Comparison of ENCODE assay signal across 16 cellular contexts in genomic region chr5:10525124-10525495, GRCh38. TPM values are rescaled to one million over a fixed set of nuclear protein-coding genes. Genes with fewer than 3 reads are reported as not detected.
DNase-seq lines count a peak whose midpoint lies in the region; ATAC-seq lines count a peak whose summit lies in the region.
"Had no signal": no experiment of that assay in that cellular context is flagged by ENCODE, and none has a peak within 500 bp of the region (broad histone marks: within the 10 kb centered on the region; RNA-seq: fewer than 3 reads in every experiment).

No MANE protein-coding gene starts in this region.

- POLR2A ChIA-PET in activated CD4-positive, alpha-beta T cell treated with anti-CD3 and anti-CD28 coated beads, Interleukin-2, amount 10 ng/mL, durations not matched to agents 7 days and 5 days (lab: Charles Lee) = no interaction called here

- peak overlapping the region; percentile 9 for H3K4me3 ChIP-seq in SJSA1
- H3K4me3 ChIP-seq: colonic mucosa, mucosa of descending colon, SJCRH30 had no signal

- H3K27me3 ChIP-seq in SJSA1 (replicated peaks) = no peaks in the 10 kb centered on the region
- H3K27me3 ChIP-seq: colonic mucosa, SJCRH30 had no signal

- no peak for DNase-seq in SJSA1 (ENCODE audit: low read depth in 1 of 2, low spot score in 2 of 2)
- peak; percentile 72 for DNase-seq in renal cortical epithelial cell (ENCODE audit: low read depth)
- DNase-seq in 8988T = no peak
- DNase-seq in activated CD4-positive, alpha-beta T cell treated with anti-CD3 and anti-CD28 coated beads, Interleukin-2, amount 10 ng/mL, durations not matched to agents 7 days and 5 days = no peak
- DNase-seq: activated CD8-positive, alpha-beta memory T cell treated with anti-CD3 and anti-CD28 coated beads for 24 hours; colonic mucosa; H9; kidney glomerular epithelial cell; mucosa of descending colon; NCI-H1105 had no signal

- H3K4me3 Mint-ChIP-seq in activated CD4-positive, alpha-beta T cell treated with anti-CD3 and anti-CD28 coated beads, Interleukin-2, amount 10 ng/mL, durations not matched to agents 7 days and 5 days = no peak overlapping the region
- H3K4me3 Mint-ChIP-seq: H9 had no signal

- peaks cover 7% of the 10 kb centered on the region for H3K9me3 Mint-ChIP-seq in activated CD4-positive, alpha-beta T cell treated with anti-CD3 and anti-CD28 coated beads, Interleukin-2, amount 10 ng/mL, durations not matched to agents 7 days and 5 days

- no peaks in the 10 kb centered on the region for H3K4me1 Mint-ChIP-seq in activated CD4-positive, alpha-beta T cell treated with anti-CD3 and anti-CD28 coated beads, Interleukin-2, amount 10 ng/mL, durations not matched to agents 7 days and 5 days

- CTCF ChIA-PET in activated CD4-positive, alpha-beta T cell treated with anti-CD3 and anti-CD28 coated beads, Interleukin-2, amount 10 ng/mL, durations not matched to agents 7 days and 5 days (lab: Charles Lee) = no interaction called here

- H3K36me3 Mint-ChIP-seq in activated CD4-positive, alpha-beta T cell treated with anti-CD3 and anti-CD28 coated beads, Interleukin-2, amount 10 ng/mL, durations not matched to agents 7 days and 5 days (ENCODE audit: low read depth) = peaks cover 1% of the 10 kb centered on the region

- peaks cover 64% of the 10 kb centered on the region for H3K4me1 ChIP-seq in SJSA1 (replicated peaks)
- H3K4me1 ChIP-seq: colonic mucosa, parathyroid adenoma, SJCRH30 had no signal

- ATAC-seq in GM19395 (IDR thresholded peaks at IDR 0.05; ENCODE audit: unreplicated experiment) = peak; percentile 43
- peak; percentile 44 for ATAC-seq in HG02870 (IDR thresholded peaks at IDR 0.05; ENCODE audit: unreplicated experiment)
- no peak for ATAC-seq in GM21737 (IDR thresholded peaks at IDR 0.05; ENCODE audit: unreplicated experiment)
- ATAC-seq: mucosa of descending colon had no signal

- no peaks in the 10 kb centered on the region for H3K27me3 Mint-ChIP-seq in activated CD4-positive, alpha-beta T cell treated with anti-CD3 and anti-CD28 coated beads, Interleukin-2, amount 10 ng/mL, durations not matched to agents 7 days and 5 days

- no peaks in the 10 kb centered on the region for H3K9me3 ChIP-seq in SJSA1 (replicated peaks)
- H3K9me3 ChIP-seq: colonic mucosa, mucosa of descending colon, SJCRH30 had no signal

- no peaks in the 10 kb centered on the region for H3K36me3 ChIP-seq in SJSA1
- H3K36me3 ChIP-seq: colonic mucosa, SJCRH30 had no signal

- H3K27ac ChIP-seq in SJSA1 = peak overlapping the region; percentile 81
- H3K27ac ChIP-seq: C4-2B, colonic mucosa, parathyroid adenoma, SJCRH30 had no signal

- no peak overlapping the region for H3K27ac Mint-ChIP-seq in activated CD4-positive, alpha-beta T cell treated with anti-CD3 and anti-CD28 coated beads, Interleukin-2, amount 10 ng/mL, durations not matched to agents 7 days and 5 days

RNA-seq across cellular contexts. Expression of gene ANKRD33B, which starts 38.8 kb away (rescaled TPM):
- total RNA-seq in SJSA1 (2014; rRNA removed; shearing (Covaris generic)) = 10.2 and 10.3 TPM in 2 replicates
- 8.2 and 32.9 TPM in 2 replicates for total RNA-seq in renal cortical epithelial cell
- total RNA-seq in activated CD4-positive, alpha-beta T cell treated with anti-CD3 and anti-CD28 coated beads, Interleukin-2, amount 10 ng/mL, durations not matched to agents 7 days and 5 days = 1 to 10 TPM; 3.2 to 3.7 TPM
